ENCODE assay signal across 9 cellular contexts in genomic region chr7:30977896-30978564, GRCh38. TPM values are rescaled to one million over a fixed set of nuclear protein-coding genes. Genes with fewer than 3 reads are reported as not detected.
DNase-seq lines count a peak whose midpoint lies in the region; ATAC-seq and TF ChIP-seq lines count a peak whose summit lies in the region.
"Had no signal": no experiment of that assay in that cellular context is flagged by ENCODE, and none has a peak within 500 bp of the region (broad histone marks: within the 10 kb centered on the region; RNA-seq: fewer than 3 reads in every experiment).

No MANE protein-coding gene starts in this region.

- H3K36me3 Mint-ChIP-seq in HFFc6 (ENCODE audit: low read depth) (no peaks in the 10 kb centered on the region), WTC11 (no peaks in the 10 kb centered on the region)
- no peaks in the 10 kb centered on the region for H3K36me3 Mint-ChIP-seq in stimulated activated memory B cell treated with anti-CD40 and anti-IgM and Interleukin-4, amounts not matched to agents 10 μg/mL and 1 μg/mL and 100 μg/mL, for 72 hours

- H3K27ac ChIP-seq in hepatocyte: no peak overlapping the region

- H3K9me2 ChIP-seq in hepatocyte (replicated peaks; ENCODE audit: insufficient read depth): no peaks in the 10 kb centered on the region

- no peaks in the 10 kb centered on the region for H3K9me3 ChIP-seq in hepatocyte (ENCODE audit: low read depth)

- H3K79me2 ChIP-seq in hepatocyte: no peaks in the 10 kb centered on the region

- no peak overlapping the region for H3K4me3 ChIP-seq in hepatocyte

- H3K4me3 Mint-ChIP-seq in HFFc6 (no peak overlapping the region), WTC11 (no peak overlapping the region)
- no peak overlapping the region for H3K4me3 Mint-ChIP-seq in stimulated activated memory B cell treated with anti-CD40 and anti-IgM and Interleukin-4, amounts not matched to agents 10 μg/mL and 1 μg/mL and 100 μg/mL, for 72 hours
- H3K4me3 Mint-ChIP-seq: dendritic cell treated with granulocyte-macrophage colony-stimulating factor and Interleukin-4, amounts not matched to agents 40 ng/mL and 50 ng/mL, for 4 days had no signal

- peaks cover 21% of the 10 kb centered on the region for H3K27me3 Mint-ChIP-seq in HFFc6 (ENCODE audit: insufficient read depth)
- H3K27me3 Mint-ChIP-seq in WTC11 (ENCODE audit: low read depth): no peaks in the 10 kb centered on the region; the same call in 1 of the 2 replicates
- H3K27me3 Mint-ChIP-seq in stimulated activated memory B cell treated with anti-CD40 and anti-IgM and Interleukin-4, amounts not matched to agents 10 μg/mL and 1 μg/mL and 100 μg/mL, for 72 hours: peaks cover 69% of the 10 kb centered on the region

- no peaks in the 10 kb centered on the region for H3K36me3 ChIP-seq in hepatocyte (replicated peaks; ENCODE audit: insufficient read depth, low read depth)

- no peaks in the 10 kb centered on the region for H4K20me1 ChIP-seq in hepatocyte (ENCODE audit: insufficient read depth, poor library complexity, severe bottlenecking)

- no peak overlapping the region for H3K27ac Mint-ChIP-seq in HFFc6
- H3K27ac Mint-ChIP-seq in WTC11: no peak overlapping the region
- H3K27ac Mint-ChIP-seq in stimulated activated memory B cell treated with anti-CD40 and anti-IgM and Interleukin-4, amounts not matched to agents 10 μg/mL and 1 μg/mL and 100 μg/mL, for 72 hours: no peak overlapping the region
- H3K27ac Mint-ChIP-seq: dendritic cell treated with granulocyte-macrophage colony-stimulating factor and Interleukin-4, amounts not matched to agents 40 ng/mL and 50 ng/mL, for 4 days had no signal

- no peaks in the 10 kb centered on the region for H3K4me1 Mint-ChIP-seq in HFFc6 (ENCODE audit: low read depth)
- H3K4me1 Mint-ChIP-seq in WTC11: peaks cover 6% of the 10 kb centered on the region; the same call in 1 of the 2 replicates
- H3K4me1 Mint-ChIP-seq in stimulated activated memory B cell treated with anti-CD40 and anti-IgM and Interleukin-4, amounts not matched to agents 10 μg/mL and 1 μg/mL and 100 μg/mL, for 72 hours: peaks cover 11% of the 10 kb centered on the region

- ATAC-seq in WTC11: peak; percentile 88
- ATAC-seq in stimulated activated memory B cell treated with anti-CD40 and anti-IgM and Interleukin-4, amounts not matched to agents 10 μg/mL and 1 μg/mL and 100 μg/mL, for 72 hours: no peak
- no peak for ATAC-seq in HG03159 (IDR thresholded peaks at IDR 0.05; ENCODE audit: unreplicated experiment)

- H3K27me3 ChIP-seq in hepatocyte: peaks cover 3% of the 10 kb centered on the region

- TF ChIP-seq CTCF in HFFc6 (IDR thresholded peaks at IDR 0.05) (peak; percentile 75), WTC11 (IDR thresholded peaks at IDR 0.05) (peak; percentile 36), hepatocyte (IDR thresholded peaks at IDR 0.05; ENCODE audit: poor library complexity) (peak; percentile 54)

- H3K4me1 ChIP-seq in hepatocyte (ENCODE audit: insufficient read depth): no peaks in the 10 kb centered on the region

- WGBS in hepatocyte (ENCODE audit: low lambda C conversion rate, missing lambda C conversion rate): 31% methylated on average over 9 of the region's 9 CpGs

- H3K4me2 ChIP-seq in hepatocyte: no peak overlapping the region

- H2AFZ ChIP-seq in hepatocyte: no peak overlapping the region

- DNase-seq in COLO668 (lab: John Stamatoyannopoulos, UW; ENCODE audit: unreplicated experiment) (peak; percentile 40), HFFc6 (no peak), WTC11 (ENCODE audit: low spot score) (peak; percentile 78), hepatocyte (ENCODE audit: low spot score) (peak; percentile 72), foreskin melanocyte (no peak), occipital lobe (lab: John Stamatoyannopoulos, UW) (no peak)

- H3K9me3 Mint-ChIP-seq in HFFc6 (no peaks in the 10 kb centered on the region), WTC11 (no peaks in the 10 kb centered on the region)
- no peaks in the 10 kb centered on the region for H3K9me3 Mint-ChIP-seq in stimulated activated memory B cell treated with anti-CD40 and anti-IgM and Interleukin-4, amounts not matched to agents 10 μg/mL and 1 μg/mL and 100 μg/mL, for 72 hours
- H3K9me3 Mint-ChIP-seq: dendritic cell treated with granulocyte-macrophage colony-stimulating factor and Interleukin-4, amounts not matched to agents 40 ng/mL and 50 ng/mL, for 4 days had no signal

- POLR2A ChIA-PET in WTC11 (lab: Charles Lee): no interaction called here

- CTCF ChIA-PET in WTC11 (lab: Charles Lee): interaction anchor here (1.0 to 1.8 kb wide), 8 partner anchors 40 to 187 kb away, joined by 3 to 23 read pairs (median 4); no protein-coding TSS in a partner anchor

TF ChIP-seq in WTC11, 78 proteins besides CTCF, POLR2A, EP300 and RAD21:
- TF ChIP-seq, protein P1, sequence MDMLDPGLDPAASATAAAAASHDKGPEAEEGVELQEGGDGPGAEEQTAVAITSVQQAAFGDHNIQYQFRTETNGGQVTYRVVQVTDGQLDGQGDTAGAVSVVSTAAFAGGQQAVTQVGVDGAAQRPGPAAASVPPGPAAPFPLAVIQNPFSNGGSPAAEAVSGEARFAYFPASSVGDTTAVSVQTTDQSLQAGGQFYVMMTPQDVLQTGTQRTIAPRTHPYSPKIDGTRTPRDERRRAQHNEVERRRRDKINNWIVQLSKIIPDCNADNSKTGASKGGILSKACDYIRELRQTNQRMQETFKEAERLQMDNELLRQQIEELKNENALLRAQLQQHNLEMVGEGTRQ (CRISPR knock-in tag; IDR thresholded peaks at IDR 0.05): no peak
- TF ChIP-seq KAT7 (CRISPR knock-in tag; IDR thresholded peaks at IDR 0.05; ENCODE audit: borderline replicate concordance) (no peak), ZNF671 (CRISPR knock-in tag; IDR thresholded peaks at IDR 0.05) (no peak), PRRX2 (CRISPR knock-in tag; IDR thresholded peaks at IDR 0.05) (no peak), ZNF416 (CRISPR knock-in tag; IDR thresholded peaks at IDR 0.05) (no peak), E2F4 (CRISPR knock-in tag; IDR thresholded peaks at IDR 0.05; ENCODE audit: borderline replicate concordance, low read depth) (no peak), TP53 (CRISPR knock-in tag; IDR thresholded peaks at IDR 0.05) (no peak), GRHL2 (CRISPR knock-in tag; IDR thresholded peaks at IDR 0.05; ENCODE audit: insufficient replicate concordance, severe bottlenecking) (no peak), MXD4 (CRISPR knock-in tag; IDR thresholded peaks at IDR 0.05; ENCODE audit: borderline replicate concordance) (no peak), NFE2L1 (CRISPR knock-in tag; IDR thresholded peaks at IDR 0.05) (no peak)
- TF ChIP-seq, protein P2, sequence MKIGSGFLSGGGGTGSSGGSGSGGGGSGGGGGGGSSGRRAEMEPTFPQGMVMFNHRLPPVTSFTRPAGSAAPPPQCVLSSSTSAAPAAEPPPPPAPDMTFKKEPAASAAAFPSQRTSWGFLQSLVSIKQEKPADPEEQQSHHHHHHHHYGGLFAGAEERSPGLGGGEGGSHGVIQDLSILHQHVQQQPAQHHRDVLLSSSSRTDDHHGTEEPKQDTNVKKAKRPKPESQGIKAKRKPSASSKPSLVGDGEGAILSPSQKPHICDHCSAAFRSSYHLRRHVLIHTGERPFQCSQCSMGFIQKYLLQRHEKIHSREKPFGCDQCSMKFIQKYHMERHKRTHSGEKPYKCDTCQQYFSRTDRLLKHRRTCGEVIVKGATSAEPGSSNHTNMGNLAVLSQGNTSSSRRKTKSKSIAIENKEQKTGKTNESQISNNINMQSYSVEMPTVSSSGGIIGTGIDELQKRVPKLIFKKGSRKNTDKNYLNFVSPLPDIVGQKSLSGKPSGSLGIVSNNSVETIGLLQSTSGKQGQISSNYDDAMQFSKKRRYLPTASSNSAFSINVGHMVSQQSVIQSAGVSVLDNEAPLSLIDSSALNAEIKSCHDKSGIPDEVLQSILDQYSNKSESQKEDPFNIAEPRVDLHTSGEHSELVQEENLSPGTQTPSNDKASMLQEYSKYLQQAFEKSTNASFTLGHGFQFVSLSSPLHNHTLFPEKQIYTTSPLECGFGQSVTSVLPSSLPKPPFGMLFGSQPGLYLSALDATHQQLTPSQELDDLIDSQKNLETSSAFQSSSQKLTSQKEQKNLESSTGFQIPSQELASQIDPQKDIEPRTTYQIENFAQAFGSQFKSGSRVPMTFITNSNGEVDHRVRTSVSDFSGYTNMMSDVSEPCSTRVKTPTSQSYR (CRISPR knock-in tag; IDR thresholded peaks at IDR 0.05): no peak

RNA-seq across cellular contexts. Expression of gene GHRHR, which starts 14.3 kb away (rescaled TPM):
- total RNA-seq in HFFc6 (2021; fragmentation: NEBNext Ultra II Directional; extraction: Animal tissue kit (Norgen Biotek cat#: 25700)): not detected
- total RNA-seq in WTC11 (2021): 4.0 to 6.6 TPM (median 5.0 TPM) in 3 replicates
- 12.2 TPM in 1 of 2 replicates, not detected in the other for total RNA-seq in hepatocyte
- 0.85 TPM in 1 of 2 replicates, not detected in the other for polyA plus RNA-seq in hepatocyte
- not detected for total RNA-seq in occipital lobe

Comparison
In these comparisons a context has a peak if more than half of its experiments do, and no peak if none do; other contexts are left out.
1. DNase-seq: peak in COLO668 (single experiment), WTC11 (single experiment) and hepatocyte (single experiment); none in HFFc6 (single experiment), foreskin melanocyte (single experiment) and occipital lobe (single experiment).
2. Peak in every context shown above with its lines, with median percentiles within 50 percentile points of each other: CTCF ChIP-seq.